Comparison of ENCODE assay signal across 11 cellular contexts in genomic region chr1:51548986-51549619, GRCh38. TPM values are rescaled to one million over a fixed set of nuclear protein-coding genes. Genes with fewer than 3 reads are reported as not detected.
DNase-seq lines count a peak whose midpoint lies in the region; ATAC-seq, FAIRE-seq and TF ChIP-seq lines count a peak whose summit lies in the region.
"Had no signal": no experiment of that assay in that cellular context is flagged by ENCODE, and none has a peak within 500 bp of the region (broad histone marks: within the 10 kb centered on the region; RNA-seq: fewer than 3 reads in every experiment).

No MANE protein-coding gene starts in this region.

- H3F3A ChIP-seq in PC-9 (ENCODE audit: insufficient read depth, low read depth): peaks cover 12% of the 10 kb centered on the region

- TF ChIP-seq EP300 in HepG2 (IDR thresholded peaks at IDR 0.05; ENCODE audit: low read depth in 2 of 2, low read length in 2 of 2) (no peak), HepG2 (CRISPR knock-in tag; IDR thresholded peaks at IDR 0.05; ENCODE audit: borderline replicate concordance) (no peak)

- H3K9me2 ChIP-seq in PC-9 (ENCODE audit: insufficient read depth): no peaks in the 10 kb centered on the region

- H3K27me3 ChIP-seq in liver (ENCODE audit: control insufficient read depth in 4 of 4, insufficient read depth in 4 of 4, low read length in 3 of 4) (no peaks in the 10 kb centered on the region), HepG2 (ENCODE audit: control insufficient read depth in 1 of 2, insufficient read depth in 2 of 2, low read length in 2 of 2) (no peaks in the 10 kb centered on the region), PC-9 (ENCODE audit: insufficient read depth, low read depth) (no peaks in the 10 kb centered on the region), thymus (ENCODE audit: control insufficient read depth, insufficient read depth) (no peaks in the 10 kb centered on the region)
- H3K27me3 ChIP-seq: thyroid gland had no signal

- BruUV-seq in HepG2 (replicated peaks; lab: Mats Ljungman, UMichigan): no TSS peak
- BruUV-seq in PC-9 (replicated peaks; lab: Mats Ljungman, UMichigan): no TSS peak

- TF ChIP-seq CTCF in liver (IDR thresholded peaks at IDR 0.05; ENCODE audit: low read depth, low read length, missing input control) (no peak), HepG2 (CRISPR knock-in tag; IDR thresholded peaks at IDR 0.05) (no peak), PC-9 (conservative IDR thresholded peaks at IDR 0.05) (no peak), fibroblast of mammary gland (conservative IDR thresholded peaks at IDR 0.05; ENCODE audit: control insufficient read depth, insufficient read depth, low read depth, low read length) (no peak)

- in situ Hi-C loops in HepG2 (cut with HindIII; ENCODE audit: extremely low pct_ligation_motif_present, low pct_unique_long_range_greater_than_20kb): no loop called here

- intact Hi-C loops in HepG2 (cut with micrococcal nuclease; ENCODE audit: unreplicated experiment): no loop called here
- intact Hi-C loops in PC-9 (cut with micrococcal nuclease; ENCODE audit: unreplicated experiment): no loop called here

- ATAC-seq in HepG2: no peak

- POLR2A ChIA-PET in HepG2 (lab: Yijun Ruan, JAX) (no interaction called here), PC-9 (lab: Charles Lee; ENCODE audit: unreplicated experiment) (no interaction called here)

- H2AFZ ChIP-seq in HepG2 (ENCODE audit: low read length): no peak overlapping the region
- 0 out of 2 replicates have a peak overlapping the region, but pooled peaks have one; percentile 25 for H2AFZ ChIP-seq in PC-9

- 71% methylated on average over 3 of the region's 3 CpGs for WGBS in liver
- WGBS in HepG2 (ENCODE audit: low lambda C conversion rate): 49% methylated on average over 3 of the region's 3 CpGs
- 37% methylated on average over 3 of the region's 3 CpGs for WGBS in thymus

- TF ChIP-seq RAD21 in liver (IDR thresholded peaks at IDR 0.05) (no peak), HepG2 (CRISPR knock-in tag; IDR thresholded peaks at IDR 0.05) (no peak)

- TF ChIP-seq POLR2A in HepG2 (IDR thresholded peaks at IDR 0.05; ENCODE audit: insufficient read depth in 1 of 2, low read depth in 2 of 2, low read length in 2 of 2): no peak

- H3K36me3 ChIP-seq in liver (ENCODE audit: control insufficient read depth in 4 of 4, insufficient read depth in 3 of 4, low read depth in 1 of 4, low read length in 3 of 4): no peaks in the 10 kb centered on the region
- no peaks in the 10 kb centered on the region for H3K36me3 ChIP-seq in HepG2 (replicated peaks in 1 of 2; ENCODE audit: control insufficient read depth in 1 of 2, insufficient read depth in 2 of 2, low read length in 2 of 2)
- no peaks in the 10 kb centered on the region for H3K36me3 ChIP-seq in PC-9 (ENCODE audit: low read depth)
- no peaks in the 10 kb centered on the region for H3K36me3 ChIP-seq in thymus (ENCODE audit: control insufficient read depth, insufficient read depth)
- H3K36me3 ChIP-seq: thyroid gland had no signal

- H3K79me2 ChIP-seq in HepG2 (ENCODE audit: insufficient read depth, low read length) (no peaks in the 10 kb centered on the region), PC-9 (ENCODE audit: low read depth) (no peaks in the 10 kb centered on the region)

- H3K4me1 ChIP-seq in liver (ENCODE audit: control insufficient read depth in 4 of 4, insufficient read depth in 4 of 4, low read length in 3 of 4): peaks cover 0 to 6% (median under 1%) of the 10 kb centered on the region in 4 donors
- H3K4me1 ChIP-seq in HepG2 (ENCODE audit: insufficient read depth, low read length): peaks cover 10% of the 10 kb centered on the region
- H3K4me1 ChIP-seq in PC-9 (replicated peaks; ENCODE audit: insufficient read depth): peaks cover 23% of the 10 kb centered on the region
- peaks cover 5% of the 10 kb centered on the region for H3K4me1 ChIP-seq in thymus (ENCODE audit: control insufficient read depth, insufficient read depth, low read length)
- H3K4me1 ChIP-seq: thyroid gland had no signal

- no peak overlapping the region for H3K4me3 ChIP-seq in liver (ENCODE audit: low read depth in 1 of 3, low read length in 3 of 3)
- H3K4me3 ChIP-seq in HepG2 (replicated peaks in 1 of 3; ENCODE audit: insufficient read depth in 1 of 3, low read depth in 2 of 3, low read length in 3 of 3): no peak overlapping the region
- H3K4me3 ChIP-seq in PC-9: no peak overlapping the region
- no peak overlapping the region for H3K4me3 ChIP-seq in fibroblast of mammary gland (ENCODE audit: control insufficient read depth, low read depth, low read length)
- no peak overlapping the region for H3K4me3 ChIP-seq in thymus (ENCODE audit: low read length)
- H3K4me3 ChIP-seq: thyroid gland had no signal

- CTCF ChIA-PET in HepG2 (lab: Yijun Ruan, JAX; ENCODE audit: low intra/inter-chr PET ratio, low total read pairs) (no interaction called here), PC-9 (lab: Charles Lee) (no interaction called here)

- DNase-seq in HepG2 (ENCODE audit: low spot score): no peak
- no peak for DNase-seq in PC-9
- peak; percentile 45 for DNase-seq in fibroblast of mammary gland (ENCODE audit: low read depth)
- no peak for DNase-seq in activated gamma-delta T cell treated with Interleukin-2 at 50 U/mL for 16 hours
- no peak for DNase-seq in COR-L47 (lab: John Stamatoyannopoulos, UW)
- DNase-seq in NCI-H526 treated with DMSO at 0.1 percent for 48 hours (lab: John Stamatoyannopoulos, UW): no peak
- DNase-seq: NCI-H2081; stimulated activated CD4-positive, alpha-beta T cell treated with anti-CD3 and anti-CD28 coated beads, Interleukin-4, amount 100 ng/mL, for 1 hour; thyroid gland had no signal

- no peak overlapping the region for H3K4me2 ChIP-seq in HepG2 (ENCODE audit: low read depth, low read length)
- H3K4me2 ChIP-seq in PC-9: peak overlapping the region; percentile 8; the same call in 1 of the 2 replicates

- H3K9ac ChIP-seq in liver (ENCODE audit: low read depth in 1 of 2, low read length in 2 of 2) (no peak overlapping the region), HepG2 (ENCODE audit: insufficient read depth, low read depth, low read length) (no peak overlapping the region)

- H3K27ac ChIP-seq in liver (ENCODE audit: low read depth in 1 of 2, low read length in 2 of 2) (no peak overlapping the region), HepG2 (ENCODE audit: extremely low read length, insufficient read depth, low read length) (no peak overlapping the region), PC-9 (peak overlapping the region; percentile 46), thymus (ENCODE audit: low read depth) (peak overlapping the region; percentile 18)

- no peak for FAIRE-seq in HepG2 (lab: Jason Lieb, UNC)

- H3K9me3 ChIP-seq in liver (ENCODE audit: control insufficient read depth in 4 of 4, low read length in 3 of 4) (no peaks in the 10 kb centered on the region), HepG2 (ENCODE audit: low read length) (no peaks in the 10 kb centered on the region), PC-9 (ENCODE audit: insufficient read depth, low read depth) (no peaks in the 10 kb centered on the region), thymus (ENCODE audit: control insufficient read depth) (no peaks in the 10 kb centered on the region)
- H3K9me3 ChIP-seq: thyroid gland had no signal

- H4K20me1 ChIP-seq in HepG2 (ENCODE audit: insufficient read depth, low read length): no peaks in the 10 kb centered on the region
- no peaks in the 10 kb centered on the region for H4K20me1 ChIP-seq in PC-9 (ENCODE audit: insufficient read depth)

TF ChIP-seq in liver, 16 proteins besides CTCF, POLR2A, EP300 and RAD21 (continues in another document):
- TF ChIP-seq YY1 (IDR thresholded peaks at IDR 0.05): no peak
- peak; percentile 85 for TF ChIP-seq NR2F2 (IDR thresholded peaks at IDR 0.05)

TF ChIP-seq in HepG2, 621 proteins besides CTCF, POLR2A, EP300 and RAD21 (continues in another document):
- TF ChIP-seq SOX6 (IDR thresholded peaks at IDR 0.05) (no peak), SOX6 (CRISPR knock-in tag; IDR thresholded peaks at IDR 0.05) (no peak), ZNF207 (IDR thresholded peaks at IDR 0.05; ENCODE audit: borderline replicate concordance) (no peak), ZBTB1 (CRISPR knock-in tag; IDR thresholded peaks at IDR 0.05; ENCODE audit: borderline replicate concordance) (no peak)

RNA-seq across cellular contexts. Expression of gene EPS15, which starts 30.0 kb away (rescaled TPM):
- total RNA-seq in liver: 10 to 100 TPM; 25.3 to 52.1 TPM
- 10 to 100 TPM in 1 of 2 donors, 1 to 10 TPM in 1; 8.8 to 13.0 TPM for polyA plus RNA-seq in liver
- total RNA-seq in HepG2 (2016; rRNA removed; fragmentation: Illumina TruSeq; extraction: Trizol): 19.3 and 33.6 TPM in 2 replicates
- total RNA-seq in HepG2 (2016; cell fraction: cytosol; rRNA removed; fragmentation: Illumina TruSeq; extraction: Trizol; ENCODE audit: low read depth): 18.9 and 24.9 TPM in 2 replicates
- 18.3 and 30.7 TPM in 2 replicates for total RNA-seq in HepG2 (2016; cell fraction: insoluble cytoplasmic fraction; rRNA removed; fragmentation: Illumina TruSeq; extraction: Trizol)
- 20.2 and 23.7 TPM in 2 replicates for total RNA-seq in HepG2 (2016; cell fraction: membrane; rRNA removed; fragmentation: Illumina TruSeq; extraction: Trizol)
- 19.4 and 20.2 TPM in 2 replicates for total RNA-seq in HepG2 (2016; cell fraction: nucleus; rRNA removed; fragmentation: Illumina TruSeq; extraction: Trizol)
- polyA plus RNA-seq in HepG2 (2011; rRNA removed): 13.5 and 14.3 TPM in 2 replicates
- 6.6 and 11.7 TPM in 2 replicates for polyA plus RNA-seq in HepG2 (2011; cell fraction: cytosol; rRNA removed)
- polyA plus RNA-seq in HepG2 (2011; cell fraction: nucleus; rRNA removed): 11.1 and 13.7 TPM in 2 replicates
- polyA plus RNA-seq in HepG2 (2012): 17.2 and 18.4 TPM in 2 replicates
- 1.9 and 2.1 TPM in 2 replicates for polyA plus RNA-seq in HepG2 (2016; cell fraction: cytosol; fragmentation: Illumina TruSeq; extraction: Trizol; ENCODE audit: low read depth)
- 22.3 and 23.1 TPM in 2 replicates for polyA plus RNA-seq in HepG2 (2016; cell fraction: insoluble cytoplasmic fraction; fragmentation: Illumina TruSeq; extraction: Trizol; ENCODE audit: low read depth)
- 7.0 and 7.5 TPM in 2 replicates for polyA plus RNA-seq in HepG2 (2016; cell fraction: membrane; fragmentation: Illumina TruSeq; extraction: Trizol; ENCODE audit: low read depth)
- 18.0 and 18.2 TPM in 2 replicates for polyA plus RNA-seq in HepG2 (2016; cell fraction: nucleus; fragmentation: Illumina TruSeq; extraction: Trizol; ENCODE audit: insufficient read depth, low read depth)
- polyA minus RNA-seq in HepG2 (2011; rRNA and poly(A)+ RNA removed; ENCODE audit: low replicate concordance): 20.3 and 23.0 TPM in 2 replicates
- polyA minus RNA-seq in HepG2 (2011; cell fraction: cytosol; rRNA and poly(A)+ RNA removed): 28.8 and 39.2 TPM in 2 replicates
- 39.4 and 39.5 TPM in 2 replicates for polyA minus RNA-seq in HepG2 (2011; cell fraction: nucleus; rRNA and poly(A)+ RNA removed)
- 60.1 and 61.0 TPM in 2 replicates for total RNA-seq in PC-9 (2021)
- 35.3 TPM for polyA plus RNA-seq in thymus

Comparison
In these comparisons a context has a peak if more than half of its experiments do, and no peak if none do; other contexts are left out.
1. H3K27ac ChIP-seq: peak in PC-9 (single experiment) and thymus (single experiment); none in liver (0 of 2) and HepG2 (single experiment).